ENCODE assay signal across 14 cellular contexts in genomic region chr17:30952645-30953393, GRCh38. TPM values are rescaled to one million over a fixed set of nuclear protein-coding genes. Genes with fewer than 3 reads are reported as not detected.
DNase-seq lines count a peak whose midpoint lies in the region; TF ChIP-seq lines count a peak whose summit lies in the region.
"Had no signal": no experiment of that assay in that cellular context is flagged by ENCODE, and none has a peak within 500 bp of the region (broad histone marks: within the 10 kb centered on the region; RNA-seq: fewer than 3 reads in every experiment).

No MANE protein-coding gene starts in this region.

- intact Hi-C loops in dorsolateral prefrontal cortex (cut with DNase I), result no loop called here
- intact Hi-C loops in posterior vena cava (cut with DNase I), result no loop called here

- H3K4me3 ChIP-seq in dorsolateral prefrontal cortex, result no peak overlapping the region
- H3K4me3 ChIP-seq: mucosa of descending colon had no signal

- H3K27me3 ChIP-seq in dorsolateral prefrontal cortex, result no peaks in the 10 kb centered on the region

- H3K27ac ChIP-seq in dorsolateral prefrontal cortex, result peak overlapping the region in 32 of 59 donors; percentile 3 to 87 (median 48)

- DNase-seq in GDM1 (lab: John Stamatoyannopoulos, UW), result peak; percentile 17
- DNase-seq in NOMO-1 treated with DMSO at 0.1 percent for 48 hours (lab: John Stamatoyannopoulos, UW; ENCODE audit: unreplicated experiment), result peak; percentile 66
- no peak for DNase-seq in dorsolateral prefrontal cortex
- peak; percentile 80 for DNase-seq in posterior vena cava (ENCODE audit: low spot score)
- no peak for DNase-seq in mesenteric fat pad (ENCODE audit: low spot score)
- no peak for DNase-seq in effector CD4-positive, alpha-beta T cell
- no peak for DNase-seq in activated naive CD4-positive, alpha-beta T cell (lab: John Stamatoyannopoulos, UW)
- DNase-seq in DMS153 (lab: John Stamatoyannopoulos, UW), result no peak
- DNase-seq: activated CD4-positive, alpha-beta T cell treated with anti-CD3 and anti-CD28 coated beads, Interleukin-2, amount 10 ng/mL, durations not matched to agents 24 days and 14 days; DMS79; endodermal cell; foreskin fibroblast; mucosa of descending colon; T-cell had no signal

- no peak for TF ChIP-seq CTCF in dorsolateral prefrontal cortex (IDR thresholded peaks at IDR 0.05 in 54 of 56, conservative IDR thresholded peaks at IDR 0.05 in 2 of 56; ENCODE audit: low read depth in 1 of 56, partially characterized antibody in 56 of 56)

RNA-seq across cellular contexts. Expression of gene RNF135, which starts 18.0 kb away (rescaled TPM):
- total RNA-seq in dorsolateral prefrontal cortex (10 to 100 TPM in 9 of 120 experiments, 1 to 10 TPM in 111; 1.7 to 12.4 (median 5.5) TPM), posterior vena cava (10 to 100 TPM; 16.7 to 23.6 TPM), mesenteric fat pad (32.8 TPM)

RNA-seq across cellular contexts. Expression of gene ADAP2, which starts 31.1 kb away (rescaled TPM):
- total RNA-seq in dorsolateral prefrontal cortex (10 to 100 TPM in 62 of 120 experiments, 1 to 10 TPM in 58; 2.5 to 22.4 (median 10.1) TPM), posterior vena cava (10 to 100 TPM; 18.8 to 28.1 TPM), mesenteric fat pad (43.2 TPM)

RNA-seq across cellular contexts. Expression of gene TEFM, which starts 46.8 kb away (rescaled TPM):
- total RNA-seq in dorsolateral prefrontal cortex (10 to 100 TPM; 10.1 to 39.6 (median 18.3) TPM), posterior vena cava (10 to 100 TPM; 15.1 to 15.8 TPM), mesenteric fat pad (12.8 TPM)

Comparison
In these comparisons a context has a peak if more than half of its experiments do, and no peak if none do; other contexts are left out.
1. DNase-seq: peak in GDM1 (single experiment), NOMO-1 treated with DMSO at 0.1 percent for 48 hours (single experiment) and posterior vena cava (single experiment); none in dorsolateral prefrontal cortex (0 of 10), mesenteric fat pad (single experiment), effector CD4-positive, alpha-beta T cell (single experiment), activated naive CD4-positive, alpha-beta T cell (0 of 4) and DMS153 (single experiment).